ENCODE assay signal across 24 cellular contexts in the genomic region with DNA sequence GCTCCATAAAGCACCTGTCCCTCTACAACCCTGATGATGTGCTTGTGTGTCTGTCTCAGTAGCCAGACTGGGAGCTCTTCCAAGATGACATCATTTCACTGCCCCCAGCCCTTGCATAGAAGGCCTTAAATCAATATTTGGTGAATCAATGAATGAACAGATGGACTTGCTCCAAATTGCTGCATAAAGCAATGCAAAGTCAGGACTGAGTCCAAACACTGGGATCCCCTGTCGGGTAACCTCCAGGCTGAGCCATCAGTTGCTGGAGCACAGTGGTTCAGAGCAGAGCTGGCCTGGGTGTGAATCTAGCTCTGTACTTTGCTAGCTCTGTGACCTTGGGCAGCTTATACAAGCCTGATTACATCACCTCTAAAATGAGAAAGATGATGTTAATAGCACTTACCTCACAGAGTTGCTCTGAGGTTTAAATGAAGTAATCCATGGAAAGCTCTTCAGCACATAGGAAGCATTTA.
A peak's percentile ranks its signal among the peaks of the same experiment; 100 is the strongest.
DNase-seq lines count a peak whose midpoint lies in the region; FAIRE-seq and TF ChIP-seq lines count a peak whose summit lies in the region.
"Had no signal": no experiment of that assay in that cellular context is flagged by ENCODE, and none has a peak within 500 bp of the region (broad histone marks: within the 10 kb centered on the region; RNA-seq: fewer than 3 reads in every experiment).

No MANE protein-coding gene starts in this region.

- peaks cover 28% of the 10 kb centered on the region for H3K4me1 Mint-ChIP-seq in glutamatergic neuron (ENCODE audit: low read depth, unreplicated experiment)
- H3K4me1 Mint-ChIP-seq: activated CD4-positive, alpha-beta T cell treated with anti-CD3 and anti-CD28 coated beads for 36 hours; activated naive CD8-positive, alpha-beta T cell treated with anti-CD3 and anti-CD28 coated beads for 36 hours had no signal

- no peaks in the 10 kb centered on the region for H3K27me3 ChIP-seq in uterus
- H3K27me3 ChIP-seq: colonic mucosa had no signal

- H3K36me3 ChIP-seq in HEK293 (ENCODE audit: control insufficient read depth in 2 of 2, insufficient read depth in 1 of 2, low read length in 2 of 2) (no peaks in the 10 kb centered on the region), uterus (no peaks in the 10 kb centered on the region)
- H3K36me3 ChIP-seq: colonic mucosa, HAP-1, tibial artery had no signal

- H3K36me3 Mint-ChIP-seq in glutamatergic neuron (ENCODE audit: unreplicated experiment), result peaks cover 3% of the 10 kb centered on the region
- H3K36me3 Mint-ChIP-seq: activated naive CD8-positive, alpha-beta T cell treated with anti-CD3 and anti-CD28 coated beads for 36 hours had no signal

- CTCF ChIA-PET in HEK293 (lab: Yijun Ruan, JAX), result interaction anchor here (0.9 to 1.6 kb wide), 4 partner anchors 8 to 932 kb away, joined by 3 to 5 read pairs (median 4); no protein-coding TSS in a partner anchor

- peaks cover 2% of the 10 kb centered on the region; the same call in 1 of the 2 replicates for H3K4me1 ChIP-seq in HEK293 (ENCODE audit: control insufficient read depth, insufficient read depth, low read length)
- H3K4me1 ChIP-seq in uterus, result no peaks in the 10 kb centered on the region
- H3K4me1 ChIP-seq: colonic mucosa, HAP-1, tibial artery had no signal

- H3K27ac Mint-ChIP-seq in glutamatergic neuron (ENCODE audit: unreplicated experiment), result peak overlapping the region; percentile 88
- H3K27ac Mint-ChIP-seq: activated CD4-positive, alpha-beta T cell treated with anti-CD3 and anti-CD28 coated beads for 36 hours; activated naive CD8-positive, alpha-beta T cell treated with anti-CD3 and anti-CD28 coated beads for 36 hours; activated T-helper 1 cell treated with anti-CD3 and anti-CD28 coated beads, Interleukin-12 subunit alpha, Interleukin-12 subunit beta, Interleukin-2, Interleukin-4 antibody, amounts not matched to agents 30 ng/mL and 10 ng/mL and 1 ng/mL, durations not matched to agents 14 hours and 24 hours and 36 hours; nephron had no signal

- no peak for TF ChIP-seq POLR2A in uterus (IDR thresholded peaks at IDR 0.05)

- TF ChIP-seq CTCF in HEK293 (tag by site-specific recombination; IDR thresholded peaks at IDR 0.05) (no peak), glutamatergic neuron (IDR thresholded peaks at IDR 0.05; ENCODE audit: partially characterized antibody, unreplicated experiment) (no peak), uterus (IDR thresholded peaks at IDR 0.05) (no peak)

- no peaks in the 10 kb centered on the region for H3K9me3 ChIP-seq in HEK293 (ENCODE audit: control insufficient read depth, insufficient read depth, low read depth, low read length)
- H3K9me3 ChIP-seq in uterus, result no peaks in the 10 kb centered on the region
- H3K9me3 ChIP-seq: colonic mucosa, HAP-1 had no signal

- peak overlapping the region; percentile 17 for H3K4me3 Mint-ChIP-seq in glutamatergic neuron (ENCODE audit: unreplicated experiment)
- H3K4me3 Mint-ChIP-seq: activated CD4-positive, alpha-beta T cell treated with anti-CD3 and anti-CD28 coated beads for 36 hours; activated naive CD8-positive, alpha-beta T cell treated with anti-CD3 and anti-CD28 coated beads for 36 hours; activated T-helper 1 cell treated with anti-CD3 and anti-CD28 coated beads, Interleukin-12 subunit alpha, Interleukin-12 subunit beta, Interleukin-2, Interleukin-4 antibody, amounts not matched to agents 30 ng/mL and 10 ng/mL and 1 ng/mL, durations not matched to agents 14 hours and 24 hours and 36 hours; nephron had no signal

- H3K27me3 Mint-ChIP-seq in glutamatergic neuron (ENCODE audit: unreplicated experiment), result peaks cover 9% of the 10 kb centered on the region

- DNase-seq in COR-L47 (lab: John Stamatoyannopoulos, UW), result peak; percentile 75
- DNase-seq in NCI-H446 treated with DMSO at 0.1 percent for 48 hours (lab: John Stamatoyannopoulos, UW), result peak; percentile 94
- DNase-seq in glutamatergic neuron, result no peak
- DNase-seq in uterus, result no peak
- no peak for DNase-seq in cerebellar nuclear complex (lab: John Stamatoyannopoulos, UW)
- no peak for DNase-seq in HTR-8/SVneo (ENCODE audit: insufficient read length, low spot score)
- DNase-seq: activated CD4-positive, alpha-beta T cell treated with anti-CD3 and anti-CD28 coated beads for 36 hours; activated naive CD8-positive, alpha-beta T cell treated with anti-CD3 and anti-CD28 coated beads for 36 hours; colonic mucosa; DND-41; Kasumi-1; left cardiac atrium; NCI-H524 treated with DMSO at 0.1 percent for 48 hours; OCI-M1; stimulated activated CD4-positive, alpha-beta T cell treated with anti-CD3 and anti-CD28 coated beads, Interleukin-2, amount 100 ng/mL, for 24 hours; stimulated activated naive CD8-positive, alpha-beta T cell treated with anti-CD3 and anti-CD28 coated beads, Interleukin-15, Interleukin-2, amounts not matched to agents 100 U/mL and 50 U/mL, for 24 hours; T-helper 1 cell; tibial artery had no signal

- no peak overlapping the region for H3K4me3 ChIP-seq in HEK293 (ENCODE audit: low read depth, low read length)
- no peak overlapping the region for H3K4me3 ChIP-seq in uterus
- H3K4me3 ChIP-seq: colonic mucosa, HAP-1, skin epidermis, tibial artery had no signal

- no peak for FAIRE-seq in HTR-8/SVneo (lab: Jason Lieb, UNC)
- FAIRE-seq: endometrium had no signal

- POLR2A ChIA-PET in HEK293 (lab: Yijun Ruan, JAX), result interaction anchor here (0.6 kb wide), 1 partner anchor 594 kb away, joined by 8 read pairs; no protein-coding TSS in a partner anchor

- intact Hi-C loops in uterus (cut with DNase I; ENCODE audit: low total_unique reads), result no loop called here

- H3K9me3 Mint-ChIP-seq in glutamatergic neuron (ENCODE audit: unreplicated experiment), result peaks cover 6% of the 10 kb centered on the region

- no peak overlapping the region for H3K27ac ChIP-seq in HEK293 (ENCODE audit: extremely low read depth, low read depth, low read length)
- no peak overlapping the region for H3K27ac ChIP-seq in uterus
- H3K27ac ChIP-seq: colonic mucosa, skin epidermis, tibial artery had no signal

TF ChIP-seq in HEK293, 187 proteins besides CTCF, POLR2A, EP300 and RAD21 (continues in another document):
- TF ChIP-seq ZNF561 (tag by site-specific recombination; IDR thresholded peaks at IDR 0.05; ENCODE audit: borderline replicate concordance) (no peak), ZNF549 (tag by site-specific recombination; IDR thresholded peaks at IDR 0.05) (no peak), ZFP69B (tag by site-specific recombination; IDR thresholded peaks at IDR 0.05) (peak; percentile 59), ZNF341 (tag by site-specific recombination; IDR thresholded peaks at IDR 0.05; ENCODE audit: low read depth) (peak; percentile 38; the same call in 1 of the 2 replicates), GFI1B (tag by site-specific recombination; IDR thresholded peaks at IDR 0.05) (no peak)
- TF ChIP-seq, protein P1, sequence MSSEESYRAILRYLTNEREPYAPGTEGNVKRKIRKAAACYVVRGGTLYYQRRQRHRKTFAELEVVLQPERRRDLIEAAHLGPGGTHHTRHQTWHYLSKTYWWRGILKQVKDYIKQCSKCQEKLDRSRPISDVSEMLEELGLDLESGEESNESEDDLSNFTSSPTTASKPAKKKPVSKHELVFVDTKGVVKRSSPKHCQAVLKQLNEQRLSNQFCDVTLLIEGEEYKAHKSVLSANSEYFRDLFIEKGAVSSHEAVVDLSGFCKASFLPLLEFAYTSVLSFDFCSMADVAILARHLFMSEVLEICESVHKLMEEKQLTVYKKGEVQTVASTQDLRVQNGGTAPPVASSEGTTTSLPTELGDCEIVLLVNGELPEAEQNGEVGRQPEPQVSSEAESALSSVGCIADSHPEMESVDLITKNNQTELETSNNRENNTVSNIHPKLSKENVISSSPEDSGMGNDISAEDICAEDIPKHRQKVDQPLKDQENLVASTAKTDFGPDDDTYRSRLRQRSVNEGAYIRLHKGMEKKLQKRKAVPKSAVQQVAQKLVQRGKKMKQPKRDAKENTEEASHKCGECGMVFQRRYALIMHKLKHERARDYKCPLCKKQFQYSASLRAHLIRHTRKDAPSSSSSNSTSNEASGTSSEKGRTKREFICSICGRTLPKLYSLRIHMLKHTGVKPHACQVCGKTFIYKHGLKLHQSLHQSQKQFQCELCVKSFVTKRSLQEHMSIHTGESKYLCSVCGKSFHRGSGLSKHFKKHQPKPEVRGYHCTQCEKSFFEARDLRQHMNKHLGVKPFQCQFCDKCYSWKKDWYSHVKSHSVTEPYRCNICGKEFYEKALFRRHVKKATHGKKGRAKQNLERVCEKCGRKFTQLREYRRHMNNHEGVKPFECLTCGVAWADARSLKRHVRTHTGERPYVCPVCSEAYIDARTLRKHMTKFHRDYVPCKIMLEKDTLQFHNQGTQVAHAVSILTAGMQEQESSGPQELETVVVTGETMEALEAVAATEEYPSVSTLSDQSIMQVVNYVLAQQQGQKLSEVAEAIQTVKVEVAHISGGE (tag by site-specific recombination; conservative IDR thresholded peaks at IDR 0.05; ENCODE audit: low read depth), result no peak

Comparison
In these comparisons a context has a peak if more than half of its experiments do, and no peak if none do; other contexts are left out.
1. DNase-seq: peak in COR-L47 (single experiment) and NCI-H446 treated with DMSO at 0.1 percent for 48 hours (single experiment); none in glutamatergic neuron (single experiment), uterus (0 of 2), cerebellar nuclear complex (0 of 2) and HTR-8/SVneo (single experiment).